10 cellular contexts compared by ENCODE assay signal in genomic region chr1:2429780-2430591, GRCh38. TPM values are rescaled to one million over a fixed set of nuclear protein-coding genes. Genes with fewer than 3 reads are reported as not detected.
DNase-seq lines count a peak whose midpoint lies in the region; ATAC-seq and TF ChIP-seq lines count a peak whose summit lies in the region.
"Had no signal": no experiment of that assay in that cellular context is flagged by ENCODE, and none has a peak within 500 bp of the region (broad histone marks: within the 10 kb centered on the region; RNA-seq: fewer than 3 reads in every experiment).

No MANE protein-coding gene starts in this region.

- no peaks in the 10 kb centered on the region for H3K4me1 Mint-ChIP-seq in osteocyte (ENCODE audit: unreplicated experiment)

- H3K4me3 ChIP-seq in MM.1S (ENCODE audit: low read length) (no peak overlapping the region), colonic mucosa (no peak overlapping the region)

- no peaks in the 10 kb centered on the region for H3K36me3 ChIP-seq in MM.1S (replicated peaks; ENCODE audit: insufficient read depth, low read length)
- no peaks in the 10 kb centered on the region for H3K36me3 ChIP-seq in colonic mucosa

- intact Hi-C loops in colonic mucosa (cut with DNase I), result loop anchor here (10.0 kb wide), 1 partner anchor 215 kb away; no protein-coding TSS in a partner anchor

- H3K9me2 ChIP-seq in MM.1S (replicated peaks; ENCODE audit: insufficient read depth, low read length), result no peaks in the 10 kb centered on the region

- no peak overlapping the region for H3K4me2 ChIP-seq in MM.1S (ENCODE audit: low read depth, low read length)

- no peak overlapping the region for H3K27ac Mint-ChIP-seq in osteocyte (ENCODE audit: unreplicated experiment)

- ATAC-seq in GM18858 (IDR thresholded peaks at IDR 0.05; ENCODE audit: unreplicated experiment), result no peak

- H3K9ac ChIP-seq in MM.1S (ENCODE audit: low read length) (no peak overlapping the region), colonic mucosa (ENCODE audit: low read depth in 2 of 2, low read length in 2 of 2) (no peak overlapping the region)

- H3K36me3 Mint-ChIP-seq in osteocyte (ENCODE audit: unreplicated experiment), result no peaks in the 10 kb centered on the region

- H3F3A ChIP-seq in MM.1S (ENCODE audit: insufficient read depth, low read length), result no peaks in the 10 kb centered on the region

- H2AFZ ChIP-seq in MM.1S (ENCODE audit: low read length), result no peak overlapping the region

- peak; percentile 37 for TF ChIP-seq CTCF in MM.1S (IDR thresholded peaks at IDR 0.05; ENCODE audit: low read length)
- peak; percentile 32 for TF ChIP-seq CTCF in colonic mucosa (IDR thresholded peaks at IDR 0.05)
- peak; percentile 34 for TF ChIP-seq CTCF in osteocyte (IDR thresholded peaks at IDR 0.05)

- H3K9me3 ChIP-seq in MM.1S (replicated peaks; ENCODE audit: insufficient read depth, low read length), result no peaks in the 10 kb centered on the region
- no peaks in the 10 kb centered on the region for H3K9me3 ChIP-seq in colonic mucosa

- H3K4me1 ChIP-seq in MM.1S (ENCODE audit: low read length), result no peaks in the 10 kb centered on the region
- H3K4me1 ChIP-seq in colonic mucosa, result no peaks in the 10 kb centered on the region

- peaks cover 6% of the 10 kb centered on the region for H3K27me3 Mint-ChIP-seq in osteocyte (ENCODE audit: unreplicated experiment)
- H3K27me3 Mint-ChIP-seq: central memory CD8-positive, alpha-beta T cell had no signal

- no peaks in the 10 kb centered on the region for H3K9me3 Mint-ChIP-seq in osteocyte (ENCODE audit: unreplicated experiment)
- H3K9me3 Mint-ChIP-seq: central memory CD8-positive, alpha-beta T cell had no signal

- no peaks in the 10 kb centered on the region for H4K20me1 ChIP-seq in MM.1S (ENCODE audit: insufficient read depth, low read length)

- peak; percentile 62 for DNase-seq in activated CD4-positive, CD25-positive, alpha-beta regulatory T cell treated with anti-CD3 and anti-CD28 coated beads, Interleukin-2, amount 50 U/mL, for 72 hours
- DNase-seq in activated CD4-positive, CD25-positive, alpha-beta regulatory T cell (lab: John Stamatoyannopoulos, UW), result no peak
- DNase-seq in MM.1S (no peak), colonic mucosa (no peak), osteocyte (ENCODE audit: extremely low spot score, unreplicated experiment) (no peak), SW 1271 (lab: John Stamatoyannopoulos, UW) (no peak), hepatic stellate cell (ENCODE audit: low spot score) (no peak)
- DNase-seq: AML-193 had no signal

- H3K79me2 ChIP-seq in MM.1S (ENCODE audit: low read length), result no peaks in the 10 kb centered on the region

- H3K27me3 ChIP-seq in MM.1S (replicated peaks; ENCODE audit: insufficient read depth, low read length) (peaks cover 100% of the 10 kb centered on the region), colonic mucosa (no peaks in the 10 kb centered on the region)

- H3K27ac ChIP-seq in MM.1S (ENCODE audit: low read length) (no peak overlapping the region), colonic mucosa (no peak overlapping the region)

- no peak overlapping the region for H3K4me3 Mint-ChIP-seq in osteocyte (ENCODE audit: unreplicated experiment)
- H3K4me3 Mint-ChIP-seq: central memory CD8-positive, alpha-beta T cell had no signal

RNA-seq across cellular contexts. Expression of gene PEX10, which starts 17.6 kb away (rescaled TPM):
- 10 to 100 TPM; 15.0 to 22.7 TPM for total RNA-seq in colonic mucosa
- total RNA-seq in osteocyte, result 23.1 and 25.6 TPM in 2 replicates

RNA-seq across cellular contexts. Expression of gene RER1, which starts 38.3 kb away (rescaled TPM):
- 100 to 1,000 TPM; 190 to 216 TPM for total RNA-seq in colonic mucosa
- 144 and 147 TPM in 2 replicates for total RNA-seq in osteocyte

RNA-seq across cellular contexts. Expression of gene MORN1, which starts 38.6 kb away (rescaled TPM):
- total RNA-seq in colonic mucosa (10 to 100 TPM; 11.3 to 18.9 TPM), osteocyte (10.9 and 12.7 TPM in 2 replicates)

RNA-seq across cellular contexts. Expression of gene PLCH2, which starts 46.1 kb away (rescaled TPM):
- total RNA-seq in colonic mucosa (1 to 10 TPM; 2.0 to 3.8 TPM), osteocyte (11.7 and 12.6 TPM in 2 replicates)
